ENCODE assay signal across 8 cellular contexts in genomic region chr9:137236238-137236935, GRCh38. TPM values are rescaled to one million over a fixed set of nuclear protein-coding genes. Genes with fewer than 3 reads are reported as not detected.
A peak's percentile ranks its signal among the peaks of the same experiment; 100 is the strongest.
DNase-seq lines count a peak whose midpoint lies in the region; ATAC-seq, FAIRE-seq and TF ChIP-seq lines count a peak whose summit lies in the region.

No MANE protein-coding gene starts in this region.

- peak overlapping the region in 1 of 2 experiments; percentile 63; a peak in 3 of 6 replicates for H3K27ac ChIP-seq in A549

- TF ChIP-seq EP300 in A549 (IDR thresholded peaks at IDR 0.05), result no peak

- no peak overlapping the region for H3K4me3 ChIP-seq in A549

- TF ChIP-seq POLR2A in A549 (IDR thresholded peaks at IDR 0.05; ENCODE audit: low read length), result no peak

- DNase-seq in A549 (ENCODE audit: low read depth in 1 of 2, low spot score in 1 of 2) (peak; percentile 82 to 93), NCI-H146 treated with DMSO at 0.1 percent for 48 hours (lab: John Stamatoyannopoulos, UW; ENCODE audit: unreplicated experiment) (peak; percentile 57), T-helper 1 cell (peak; percentile 81 to 88 (median 86)), amniotic epithelial cell (ENCODE audit: low read depth) (peak; percentile 49), left ventricle myocardium superior (peak; percentile 92), retina (peak; percentile 93)

- WGBS in A549 (ENCODE audit: missing lambda C conversion rate), result 38% methylated on average over 20 of the region's 31 CpGs

- ATAC-seq in A549 (peak; percentile 20 to 69), GM18907 (IDR thresholded peaks at IDR 0.05; ENCODE audit: unreplicated experiment) (peak; percentile 23), left ventricle myocardium superior (peak; percentile 37), GM19463 (IDR thresholded peaks at IDR 0.05; ENCODE audit: unreplicated experiment) (no peak)

- peak; percentile 76 to 84 for TF ChIP-seq RAD21 in A549 (conservative IDR thresholded peaks at IDR 0.05 in 1 of 2, IDR thresholded peaks at IDR 0.05 in 1 of 2)

- POLR2A ChIA-PET in A549 (lab: Yijun Ruan, JAX), result interaction anchor here (0.6 to 1.8 kb wide), 3 partner anchors 13 to 106 kb away, joined by 3 to 5 read pairs (median 4); no protein-coding TSS in a partner anchor

- peak; percentile 97 for TF ChIP-seq CTCF in A549 (IDR thresholded peaks at IDR 0.05)

- peak overlapping the region; percentile 65 for H3K4me2 ChIP-seq in A549

- CTCF ChIA-PET in A549 (lab: Yijun Ruan, JAX), result interaction anchor here (0.6 to 13.1 kb wide), 67 partner anchors 8 to 431 kb away, joined by 3 to 236 read pairs (median 5); partner anchors contain the start of genes ANAPC2, CYSRT1, DPP7 and FUT7

- H3K9me3 ChIP-seq in A549, result no peaks in the 10 kb centered on the region

- FAIRE-seq in A549 (lab: Jason Lieb, UNC), result no peak

- peaks cover 35% of the 10 kb centered on the region for H3K4me1 ChIP-seq in A549

- intact Hi-C loops in left ventricle myocardium superior (cut with micrococcal nuclease), result loop anchor here (10.0 kb wide), 1 partner anchor 112 kb away; no protein-coding TSS in a partner anchor

TF ChIP-seq in A549, 52 proteins besides CTCF, POLR2A, EP300 and RAD21:
- TF ChIP-seq SMC3 (IDR thresholded peaks at IDR 0.05) (peak; percentile 84), MAZ (IDR thresholded peaks at IDR 0.05; ENCODE audit: borderline replicate concordance, low read depth, low read length) (peak; percentile 70; the same call in 1 of the 2 replicates), MYC (IDR thresholded peaks at IDR 0.05; ENCODE audit: borderline replicate concordance, low read length) (no peak), FOSL2 (IDR thresholded peaks at IDR 0.05) (no peak), FOSL2 (CRISPR knock-in tag; IDR thresholded peaks at IDR 0.05) (no peak), MAX (IDR thresholded peaks at IDR 0.05) (peak; percentile 54), MAFK (IDR thresholded peaks at IDR 0.05; ENCODE audit: partially characterized antibody) (no peak), PBX3 (IDR thresholded peaks at IDR 0.05) (0 out of 2 replicates have a peak, but pooled peaks have one; percentile 16), ZFP36 (IDR thresholded peaks at IDR 0.05; ENCODE audit: borderline replicate concordance, partially characterized antibody) (no peak), HMGXB4 (CRISPR knock-in tag; IDR thresholded peaks at IDR 0.05; ENCODE audit: borderline replicate concordance) (0 out of 2 replicates have a peak, but pooled peaks have one; percentile 18)

RNA-seq across cellular contexts. Expression of gene TUBB4B, which starts 4.7 kb away (rescaled TPM):
- polyA plus RNA-seq in A549 (2011; rRNA removed), result 256 and 268 TPM in 2 replicates
- 1,090 and 1,227 TPM in 2 replicates for polyA plus RNA-seq in A549 (2012; cell fraction: cytosol; rRNA removed)
- 1,168 and 1,626 TPM in 2 replicates for polyA plus RNA-seq in A549 (2012; cell fraction: nucleus; rRNA removed)
- 646 to 795 TPM (median 671 TPM) in 3 replicates for polyA plus RNA-seq in A549 (2017; fragmentation: RNase III; extraction: RNeasy Plus Mini Kit Qiagen cat#74134 plus additional on column Dnase treatment)
- 286 and 296 TPM in 2 replicates for polyA minus RNA-seq in A549 (2011; rRNA and poly(A)+ RNA removed)
- 439 TPM for total RNA-seq in left ventricle myocardium superior

RNA-seq across cellular contexts. Expression of gene SLC34A3, which starts 5.7 kb away (rescaled TPM):
- polyA plus RNA-seq in A549 (2011; rRNA removed) (not detected in 2 replicates), A549 (2017; fragmentation: RNase III; extraction: RNeasy Plus Mini Kit Qiagen cat#74134 plus additional on column Dnase treatment) (0.04 to 0.05 TPM (median 0.05 TPM) in 3 replicates)
- polyA plus RNA-seq in A549 (2012; cell fraction: cytosol; rRNA removed), result 0.04 TPM in 2 replicates
- polyA plus RNA-seq in A549 (2012; cell fraction: nucleus; rRNA removed), result 0.18 and 0.20 TPM in 2 replicates
- polyA minus RNA-seq in A549 (2011; rRNA and poly(A)+ RNA removed), result not detected in 2 replicates
- total RNA-seq in left ventricle myocardium superior, result not detected

RNA-seq across cellular contexts. Expression of gene RNF224, which starts 9.1 kb away (rescaled TPM):
- polyA plus RNA-seq in A549 (2011; rRNA removed) (not detected in 2 replicates), A549 (2017; fragmentation: RNase III; extraction: RNeasy Plus Mini Kit Qiagen cat#74134 plus additional on column Dnase treatment) (0.04 to 0.07 TPM (median 0.07 TPM) in 3 replicates)
- polyA plus RNA-seq in A549 (2012; cell fraction: cytosol; rRNA removed), result 0.04 TPM in 2 replicates
- polyA plus RNA-seq in A549 (2012; cell fraction: nucleus; rRNA removed), result 0.14 and 0.23 TPM in 2 replicates
- not detected in 2 replicates for polyA minus RNA-seq in A549 (2011; rRNA and poly(A)+ RNA removed)
- not detected for total RNA-seq in left ventricle myocardium superior

RNA-seq across cellular contexts. Expression of gene CYSRT1, which starts 11.4 kb away (rescaled TPM):
- 0.30 and 0.32 TPM in 2 replicates for polyA plus RNA-seq in A549 (2011; rRNA removed)
- polyA plus RNA-seq in A549 (2012; cell fraction: cytosol; rRNA removed), result 0.89 and 1.6 TPM in 2 replicates
- polyA plus RNA-seq in A549 (2012; cell fraction: nucleus; rRNA removed), result 0.71 and 1.6 TPM in 2 replicates
- 0.81 to 1.0 TPM (median 0.87 TPM) in 3 replicates for polyA plus RNA-seq in A549 (2017; fragmentation: RNase III; extraction: RNeasy Plus Mini Kit Qiagen cat#74134 plus additional on column Dnase treatment)
- 0.37 and 0.54 TPM in 2 replicates for polyA minus RNA-seq in A549 (2011; rRNA and poly(A)+ RNA removed)
- total RNA-seq in left ventricle myocardium superior, result not detected

RNA-seq across cellular contexts. Expression of gene RNF208, which starts 14.3 kb away (rescaled TPM):
- polyA plus RNA-seq in A549 (2011; rRNA removed), result 0.06 and 0.29 TPM in 2 replicates
- polyA plus RNA-seq in A549 (2012; cell fraction: cytosol; rRNA removed), result 0.95 and 1.5 TPM in 2 replicates
- polyA plus RNA-seq in A549 (2012; cell fraction: nucleus; rRNA removed), result 4.8 and 5.1 TPM in 2 replicates
- polyA plus RNA-seq in A549 (2017; fragmentation: RNase III; extraction: RNeasy Plus Mini Kit Qiagen cat#74134 plus additional on column Dnase treatment), result 1.0 to 1.7 TPM (median 1.7 TPM) in 3 replicates
- not detected in 2 replicates for polyA minus RNA-seq in A549 (2011; rRNA and poly(A)+ RNA removed)
- 29.7 TPM for total RNA-seq in left ventricle myocardium superior
